Comparison of ENCODE assay signal across 1 cellular context in the genomic region with DNA sequence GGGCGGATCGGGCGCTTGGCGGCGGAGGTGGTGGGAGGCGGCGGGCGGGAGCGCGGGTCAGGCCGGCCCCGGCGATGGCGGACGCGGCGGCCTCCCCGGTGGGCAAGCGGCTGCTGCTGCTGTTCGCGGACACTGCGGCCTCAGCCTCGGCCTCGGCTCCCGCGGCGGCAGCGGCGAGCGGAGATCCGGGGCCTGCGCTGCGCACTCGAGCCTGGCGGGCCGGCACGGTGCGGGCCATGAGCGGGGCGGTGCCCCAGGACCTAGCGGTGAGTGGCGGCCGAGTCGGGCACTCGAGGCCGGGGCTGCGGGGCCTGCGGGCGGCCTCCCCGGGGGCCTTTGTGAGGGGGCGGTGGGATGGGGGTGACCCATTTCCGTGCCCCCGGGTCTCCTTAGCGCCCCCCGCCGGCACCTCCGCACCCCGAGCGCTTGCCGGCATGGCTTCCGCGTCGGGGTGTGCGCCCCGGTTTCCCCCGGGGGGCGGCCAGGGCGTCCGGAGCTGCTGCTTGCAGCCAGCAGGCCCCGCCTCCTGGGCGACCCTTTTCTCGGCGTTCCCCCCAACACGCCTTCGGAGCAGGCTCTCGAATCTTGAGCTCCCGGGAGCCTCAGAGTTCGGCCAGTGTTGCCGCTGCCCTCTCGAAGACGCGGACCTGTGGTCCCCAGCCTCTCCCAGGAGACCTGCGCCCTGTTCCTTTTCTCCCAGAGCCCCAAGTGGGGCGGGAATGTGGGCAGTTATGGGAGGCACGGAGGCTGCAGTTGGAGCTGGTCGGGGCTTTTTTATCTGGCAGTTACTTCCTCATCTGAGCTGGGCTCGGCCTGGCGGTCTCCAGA.
TF ChIP-seq lines count a peak whose summit lies in the region.

No MANE protein-coding gene starts in this region.

TF ChIP-seq in HepG2, 621 proteins besides CTCF, POLR2A, EP300 and RAD21 (continued from another document and continues in another):
- TF ChIP-seq, protein P1, sequence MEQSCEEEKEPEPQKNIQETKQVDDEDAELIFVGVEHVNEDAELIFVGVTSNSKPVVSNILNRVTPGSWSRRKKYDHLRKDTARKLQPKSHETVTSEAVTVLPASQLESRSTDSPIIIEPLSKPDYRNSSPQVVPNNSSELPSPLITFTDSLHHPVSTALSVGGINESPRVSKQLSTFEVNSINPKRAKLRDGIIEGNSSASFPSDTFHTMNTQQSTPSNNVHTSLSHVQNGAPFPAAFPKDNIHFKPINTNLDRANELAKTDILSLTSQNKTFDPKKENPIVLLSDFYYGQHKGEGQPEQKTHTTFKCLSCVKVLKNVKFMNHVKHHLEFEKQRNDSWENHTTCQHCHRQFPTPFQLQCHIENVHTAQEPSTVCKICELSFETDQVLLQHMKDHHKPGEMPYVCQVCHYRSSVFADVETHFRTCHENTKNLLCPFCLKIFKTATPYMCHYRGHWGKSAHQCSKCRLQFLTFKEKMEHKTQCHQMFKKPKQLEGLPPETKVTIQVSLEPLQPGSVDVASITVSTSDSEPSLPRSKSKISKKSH (CRISPR knock-in tag; IDR thresholded peaks at IDR 0.05; ENCODE audit: borderline replicate concordance): no peak; the same call in 1 of the 2 replicates
- peak; percentile 98 for TF ChIP-seq ZFY (CRISPR knock-in tag; IDR thresholded peaks at IDR 0.05)
- TF ChIP-seq, protein P2, sequence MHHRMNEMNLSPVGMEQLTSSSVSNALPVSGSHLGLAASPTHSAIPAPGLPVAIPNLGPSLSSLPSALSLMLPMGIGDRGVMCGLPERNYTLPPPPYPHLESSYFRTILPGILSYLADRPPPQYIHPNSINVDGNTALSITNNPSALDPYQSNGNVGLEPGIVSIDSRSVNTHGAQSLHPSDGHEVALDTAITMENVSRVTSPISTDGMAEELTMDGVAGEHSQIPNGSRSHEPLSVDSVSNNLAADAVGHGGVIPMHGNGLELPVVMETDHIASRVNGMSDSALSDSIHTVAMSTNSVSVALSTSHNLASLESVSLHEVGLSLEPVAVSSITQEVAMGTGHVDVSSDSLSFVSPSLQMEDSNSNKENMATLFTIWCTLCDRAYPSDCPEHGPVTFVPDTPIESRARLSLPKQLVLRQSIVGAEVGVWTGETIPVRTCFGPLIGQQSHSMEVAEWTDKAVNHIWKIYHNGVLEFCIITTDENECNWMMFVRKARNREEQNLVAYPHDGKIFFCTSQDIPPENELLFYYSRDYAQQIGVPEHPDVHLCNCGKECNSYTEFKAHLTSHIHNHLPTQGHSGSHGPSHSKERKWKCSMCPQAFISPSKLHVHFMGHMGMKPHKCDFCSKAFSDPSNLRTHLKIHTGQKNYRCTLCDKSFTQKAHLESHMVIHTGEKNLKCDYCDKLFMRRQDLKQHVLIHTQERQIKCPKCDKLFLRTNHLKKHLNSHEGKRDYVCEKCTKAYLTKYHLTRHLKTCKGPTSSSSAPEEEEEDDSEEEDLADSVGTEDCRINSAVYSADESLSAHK (CRISPR knock-in tag; IDR thresholded peaks at IDR 0.05; ENCODE audit: borderline replicate concordance): no peak
- TF ChIP-seq GABPB1 (CRISPR knock-in tag; IDR thresholded peaks at IDR 0.05): peak; percentile 63; the same call in 1 of the 2 replicates
- TF ChIP-seq MYC (CRISPR knock-in tag; IDR thresholded peaks at IDR 0.05; ENCODE audit: borderline replicate concordance): 0 out of 2 replicates have a peak, but pooled peaks have one; percentile 32
- no peak for TF ChIP-seq ZNF432 (CRISPR knock-in tag; IDR thresholded peaks at IDR 0.05; ENCODE audit: borderline replicate concordance)
- TF ChIP-seq ZNF431 (CRISPR knock-in tag; IDR thresholded peaks at IDR 0.05; ENCODE audit: borderline replicate concordance, low read depth): no peak
- no peak for TF ChIP-seq ZNF737 (CRISPR knock-in tag; IDR thresholded peaks at IDR 0.05; ENCODE audit: borderline replicate concordance)
- TF ChIP-seq SSRP1 (CRISPR knock-in tag; IDR thresholded peaks at IDR 0.05): no peak
- TF ChIP-seq, protein P3, sequence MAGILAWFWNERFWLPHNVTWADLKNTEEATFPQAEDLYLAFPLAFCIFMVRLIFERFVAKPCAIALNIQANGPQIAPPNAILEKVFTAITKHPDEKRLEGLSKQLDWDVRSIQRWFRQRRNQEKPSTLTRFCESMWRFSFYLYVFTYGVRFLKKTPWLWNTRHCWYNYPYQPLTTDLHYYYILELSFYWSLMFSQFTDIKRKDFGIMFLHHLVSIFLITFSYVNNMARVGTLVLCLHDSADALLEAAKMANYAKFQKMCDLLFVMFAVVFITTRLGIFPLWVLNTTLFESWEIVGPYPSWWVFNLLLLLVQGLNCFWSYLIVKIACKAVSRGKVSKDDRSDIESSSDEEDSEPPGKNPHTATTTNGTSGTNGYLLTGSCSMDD (CRISPR knock-in tag; IDR thresholded peaks at IDR 0.05): no peak
- no peak for TF ChIP-seq ZNF747 (CRISPR knock-in tag; IDR thresholded peaks at IDR 0.05; ENCODE audit: borderline replicate concordance)
- no peak for TF ChIP-seq ZNF780A (CRISPR knock-in tag; IDR thresholded peaks at IDR 0.05)
- no peak for TF ChIP-seq GPN1 (CRISPR knock-in tag; IDR thresholded peaks at IDR 0.05; ENCODE audit: borderline replicate concordance)
- TF ChIP-seq MED8 (CRISPR knock-in tag; IDR thresholded peaks at IDR 0.05; ENCODE audit: insufficient replicate concordance): no peak
- no peak for TF ChIP-seq ZNF335 (CRISPR knock-in tag; IDR thresholded peaks at IDR 0.05)
- TF ChIP-seq SP4 (CRISPR knock-in tag; IDR thresholded peaks at IDR 0.05): no peak; the same call in 1 of the 2 replicates
- TF ChIP-seq ZKSCAN8 (CRISPR knock-in tag; IDR thresholded peaks at IDR 0.05; ENCODE audit: borderline replicate concordance): no peak
- TF ChIP-seq, protein P4, sequence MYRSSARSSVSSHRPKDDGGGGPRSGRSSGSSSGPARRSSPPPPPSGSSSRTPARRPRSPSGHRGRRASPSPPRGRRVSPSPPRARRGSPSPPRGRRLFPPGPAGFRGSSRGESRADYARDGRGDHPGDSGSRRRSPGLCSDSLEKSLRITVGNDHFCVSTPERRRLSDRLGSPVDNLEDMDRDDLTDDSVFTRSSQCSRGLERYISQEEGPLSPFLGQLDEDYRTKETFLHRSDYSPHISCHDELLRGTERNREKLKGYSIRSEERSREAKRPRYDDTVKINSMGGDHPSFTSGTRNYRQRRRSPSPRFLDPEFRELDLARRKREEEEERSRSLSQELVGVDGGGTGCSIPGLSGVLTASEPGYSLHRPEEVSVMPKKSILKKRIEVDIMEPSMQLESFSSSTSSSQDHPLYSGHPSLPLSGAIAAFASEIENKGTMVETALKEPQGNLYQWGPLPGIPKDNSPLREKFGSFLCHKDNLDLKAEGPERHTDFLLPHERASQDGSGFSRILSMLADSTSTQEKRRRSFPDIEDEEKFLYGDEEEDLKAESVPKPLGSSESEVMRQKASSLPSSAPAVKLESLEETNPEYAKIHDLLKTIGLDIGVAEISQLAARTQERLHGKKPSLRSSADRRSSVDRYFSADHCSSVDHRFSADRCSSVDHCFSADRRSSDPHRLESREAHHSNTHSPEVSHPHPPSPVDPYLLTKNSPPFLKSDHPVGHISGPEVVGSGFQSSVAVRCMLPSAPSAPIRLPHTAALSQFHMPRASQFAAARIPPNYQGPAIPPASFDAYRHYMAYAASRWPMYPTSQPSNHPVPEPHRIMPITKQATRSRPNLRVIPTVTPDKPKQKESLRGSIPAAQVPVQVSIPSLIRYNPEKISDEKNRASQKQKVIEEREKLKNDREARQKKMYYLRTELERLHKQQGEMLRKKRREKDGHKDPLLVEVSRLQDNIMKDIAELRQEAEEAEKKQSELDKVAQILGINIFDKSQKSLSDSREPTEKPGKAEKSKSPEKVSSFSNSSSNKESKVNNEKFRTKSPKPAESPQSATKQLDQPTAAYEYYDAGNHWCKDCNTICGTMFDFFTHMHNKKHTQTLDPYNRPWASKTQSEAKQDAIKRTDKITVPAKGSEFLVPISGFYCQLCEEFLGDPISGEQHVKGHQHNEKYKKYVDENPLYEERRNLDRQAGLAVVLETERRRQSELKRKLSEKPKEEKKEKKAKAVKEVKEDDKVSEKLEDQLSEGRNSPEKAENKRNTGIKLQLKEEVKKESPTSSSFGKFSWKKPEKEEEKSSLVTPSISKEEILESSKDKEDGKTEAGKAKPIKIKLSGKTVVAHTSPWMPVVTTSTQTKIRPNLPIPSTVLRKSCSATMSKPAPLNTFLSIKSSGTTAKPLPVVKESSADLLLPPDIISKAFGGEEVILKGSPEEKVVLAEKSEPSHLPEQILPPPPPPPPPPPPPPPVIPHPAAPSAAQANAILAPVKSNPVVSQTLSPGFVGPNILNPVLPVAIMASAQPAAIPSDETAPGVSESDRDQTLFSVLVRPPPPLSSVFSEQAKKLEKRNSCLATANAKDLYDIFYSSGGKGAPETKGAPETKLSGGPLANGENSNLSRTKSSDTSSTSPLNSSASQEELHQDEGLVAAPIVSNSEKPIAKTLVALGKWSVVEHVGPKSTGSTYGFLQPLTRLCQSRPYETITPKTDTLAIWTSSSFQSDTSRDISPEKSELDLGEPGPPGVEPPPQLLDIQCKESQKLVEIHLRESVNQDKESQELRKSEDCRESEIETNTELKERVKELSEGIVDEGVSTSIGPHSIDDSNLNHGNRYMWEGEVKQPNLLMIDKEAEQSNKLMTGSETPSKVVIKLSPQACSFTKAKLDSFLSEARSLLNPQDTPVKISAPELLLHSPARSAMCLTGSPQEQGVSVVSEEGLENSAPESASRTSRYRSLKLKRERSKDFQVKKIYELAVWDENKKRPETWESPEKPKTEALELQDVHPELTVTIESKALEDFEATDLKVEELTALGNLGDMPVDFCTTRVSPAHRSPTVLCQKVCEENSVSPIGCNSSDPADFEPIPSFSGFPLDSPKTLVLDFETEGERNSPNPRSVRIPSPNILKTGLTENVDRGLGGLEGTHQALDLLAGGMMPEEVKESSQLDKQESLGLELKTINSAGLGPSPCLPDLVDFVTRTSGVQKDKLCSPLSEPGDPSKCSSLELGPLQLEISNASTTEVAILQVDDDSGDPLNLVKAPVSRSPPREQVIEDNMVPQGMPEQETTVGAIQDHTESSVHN (CRISPR knock-in tag; IDR thresholded peaks at IDR 0.05): no peak
- TF ChIP-seq TGIF2 (CRISPR knock-in tag; IDR thresholded peaks at IDR 0.05): no peak
- 0 out of 2 replicates have a peak, but pooled peaks have one; percentile 20 for TF ChIP-seq ZNF256 (CRISPR knock-in tag; conservative IDR thresholded peaks at IDR 0.05)
- TF ChIP-seq ZBTB7A (CRISPR knock-in tag; IDR thresholded peaks at IDR 0.05): no peak
- TF ChIP-seq, protein P5, sequence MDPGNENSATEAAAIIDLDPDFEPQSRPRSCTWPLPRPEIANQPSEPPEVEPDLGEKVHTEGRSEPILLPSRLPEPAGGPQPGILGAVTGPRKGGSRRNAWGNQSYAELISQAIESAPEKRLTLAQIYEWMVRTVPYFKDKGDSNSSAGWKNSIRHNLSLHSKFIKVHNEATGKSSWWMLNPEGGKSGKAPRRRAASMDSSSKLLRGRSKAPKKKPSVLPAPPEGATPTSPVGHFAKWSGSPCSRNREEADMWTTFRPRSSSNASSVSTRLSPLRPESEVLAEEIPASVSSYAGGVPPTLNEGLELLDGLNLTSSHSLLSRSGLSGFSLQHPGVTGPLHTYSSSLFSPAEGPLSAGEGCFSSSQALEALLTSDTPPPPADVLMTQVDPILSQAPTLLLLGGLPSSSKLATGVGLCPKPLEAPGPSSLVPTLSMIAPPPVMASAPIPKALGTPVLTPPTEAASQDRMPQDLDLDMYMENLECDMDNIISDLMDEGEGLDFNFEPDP (CRISPR knock-in tag; conservative IDR thresholded peaks at IDR 0.05): no peak
- TF ChIP-seq ZNF558 (CRISPR knock-in tag; IDR thresholded peaks at IDR 0.05; ENCODE audit: borderline replicate concordance): no peak; the same call in 1 of the 2 replicates
- TF ChIP-seq, protein P6, sequence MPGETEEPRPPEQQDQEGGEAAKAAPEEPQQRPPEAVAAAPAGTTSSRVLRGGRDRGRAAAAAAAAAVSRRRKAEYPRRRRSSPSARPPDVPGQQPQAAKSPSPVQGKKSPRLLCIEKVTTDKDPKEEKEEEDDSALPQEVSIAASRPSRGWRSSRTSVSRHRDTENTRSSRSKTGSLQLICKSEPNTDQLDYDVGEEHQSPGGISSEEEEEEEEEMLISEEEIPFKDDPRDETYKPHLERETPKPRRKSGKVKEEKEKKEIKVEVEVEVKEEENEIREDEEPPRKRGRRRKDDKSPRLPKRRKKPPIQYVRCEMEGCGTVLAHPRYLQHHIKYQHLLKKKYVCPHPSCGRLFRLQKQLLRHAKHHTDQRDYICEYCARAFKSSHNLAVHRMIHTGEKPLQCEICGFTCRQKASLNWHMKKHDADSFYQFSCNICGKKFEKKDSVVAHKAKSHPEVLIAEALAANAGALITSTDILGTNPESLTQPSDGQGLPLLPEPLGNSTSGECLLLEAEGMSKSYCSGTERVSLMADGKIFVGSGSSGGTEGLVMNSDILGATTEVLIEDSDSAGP (CRISPR knock-in tag; IDR thresholded peaks at IDR 0.05; ENCODE audit: borderline replicate concordance): no peak; the same call in 1 of the 2 replicates
- TF ChIP-seq, protein P7, sequence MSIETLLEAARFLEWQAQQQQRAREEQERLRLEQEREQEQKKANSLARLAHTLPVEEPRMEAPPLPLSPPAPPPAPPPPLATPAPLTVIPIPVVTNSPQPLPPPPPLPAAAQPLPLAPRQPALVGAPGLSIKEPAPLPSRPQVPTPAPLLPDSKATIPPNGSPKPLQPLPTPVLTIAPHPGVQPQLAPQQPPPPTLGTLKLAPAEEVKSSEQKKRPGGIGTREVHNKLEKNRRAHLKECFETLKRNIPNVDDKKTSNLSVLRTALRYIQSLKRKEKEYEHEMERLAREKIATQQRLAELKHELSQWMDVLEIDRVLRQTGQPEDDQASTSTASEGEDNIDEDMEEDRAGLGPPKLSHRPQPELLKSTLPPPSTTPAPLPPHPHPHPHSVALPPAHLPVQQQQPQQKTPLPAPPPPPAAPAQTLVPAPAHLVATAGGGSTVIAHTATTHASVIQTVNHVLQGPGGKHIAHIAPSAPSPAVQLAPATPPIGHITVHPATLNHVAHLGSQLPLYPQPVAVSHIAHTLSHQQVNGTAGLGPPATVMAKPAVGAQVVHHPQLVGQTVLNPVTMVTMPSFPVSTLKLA (IDR thresholded peaks at IDR 0.05): no peak
- peak; percentile 77 for TF ChIP-seq RBFOX2 (IDR thresholded peaks at IDR 0.05; ENCODE audit: low read depth, low read length)
- TF ChIP-seq PHF20 (CRISPR knock-in tag; IDR thresholded peaks at IDR 0.05): no peak
- TF ChIP-seq ZFP36 (IDR thresholded peaks at IDR 0.05; ENCODE audit: borderline replicate concordance, low read depth, low read length, partially characterized antibody): no peak
- no peak for TF ChIP-seq ZNF746 (CRISPR knock-in tag; IDR thresholded peaks at IDR 0.05)
- no peak for TF ChIP-seq SETDB1 (CRISPR knock-in tag; IDR thresholded peaks at IDR 0.05; ENCODE audit: borderline replicate concordance)
- TF ChIP-seq PTBP1 (IDR thresholded peaks at IDR 0.05; ENCODE audit: low read depth, low read length, poor library complexity, severe bottlenecking): peak; percentile 35
- 0 out of 2 replicates have a peak, but pooled peaks have one; percentile 47 for TF ChIP-seq POLR2AphosphoS5 (IDR thresholded peaks at IDR 0.05; ENCODE audit: low read depth, low read length)
- TF ChIP-seq, protein P8, sequence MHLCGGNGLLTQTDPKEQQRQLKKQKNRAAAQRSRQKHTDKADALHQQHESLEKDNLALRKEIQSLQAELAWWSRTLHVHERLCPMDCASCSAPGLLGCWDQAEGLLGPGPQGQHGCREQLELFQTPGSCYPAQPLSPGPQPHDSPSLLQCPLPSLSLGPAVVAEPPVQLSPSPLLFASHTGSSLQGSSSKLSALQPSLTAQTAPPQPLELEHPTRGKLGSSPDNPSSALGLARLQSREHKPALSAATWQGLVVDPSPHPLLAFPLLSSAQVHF (CRISPR knock-in tag; IDR thresholded peaks at IDR 0.05): no peak
- TF ChIP-seq SMAD3 (CRISPR knock-in tag; IDR thresholded peaks at IDR 0.05): no peak
- peak; percentile 49; the same call in 1 of the 2 replicates for TF ChIP-seq MEIS1 (CRISPR knock-in tag; IDR thresholded peaks at IDR 0.05; ENCODE audit: borderline replicate concordance)
